ENCODE assay signal across 8 cellular contexts in genomic region chr12:62934799-62935674, GRCh38. TPM values are rescaled to one million over a fixed set of nuclear protein-coding genes. Genes with fewer than 3 reads are reported as not detected.
DNase-seq lines count a peak whose midpoint lies in the region; ATAC-seq and TF ChIP-seq lines count a peak whose summit lies in the region.

TSS of gene PPM1H (minus strand) at chr12:62935150. CDS start at chr12:62934736, 414 bp downstream.

- peak; percentile 70 for ATAC-seq in HG02840 (IDR thresholded peaks at IDR 0.05; ENCODE audit: low FRiP score, unreplicated experiment)
- peak; percentile 93 for ATAC-seq in left lobe of liver

- peak within 1 kb of the TSS; percentile 77 for H3K4me3 Mint-ChIP-seq in T-helper 1 cell treated with Interleukin-12 subunit alpha and Interleukin-12 subunit beta and Interleukin-4 antibody, amounts not matched to agents 30 μg/mL and 1 μg/mL, for 36 hours

- H3K4me1 ChIP-seq in ACC112 (ENCODE audit: control insufficient read depth, insufficient read depth, low read length, unreplicated experiment) = no peaks in the 10 kb centered on the region

- TF ChIP-seq CTCF in GM13977 (IDR thresholded peaks at IDR 0.05; ENCODE audit: extremely low read depth, insufficient read depth, missing control alignments) = peak; percentile 27

- no peaks in the 10 kb centered on the region for H3K27me3 ChIP-seq in ACC112 (ENCODE audit: insufficient read depth, low read length)

- in situ Hi-C loops in GM13977 (cut with MboI; ENCODE audit: low pct_unique_long_range_greater_than_20kb, low sequenced_read_pairs, unreplicated experiment) = no loop called here

- H3K27ac ChIP-seq in ACC112 (ENCODE audit: low read depth, low read length) = no peak within 1 kb of the TSS

- peak within 1 kb of the TSS; percentile 57 for H2AFZ ChIP-seq in ACC112 (ENCODE audit: low read length, unreplicated experiment)

- no peaks in the 10 kb centered on the region for H3K36me3 ChIP-seq in ACC112 (ENCODE audit: insufficient read depth, low read length)

- no peak within 1 kb of the TSS for H3K27ac Mint-ChIP-seq in T-helper 1 cell treated with Interleukin-12 subunit alpha and Interleukin-12 subunit beta and Interleukin-4 antibody, amounts not matched to agents 30 μg/mL and 1 μg/mL, for 36 hours

- peaks cover 45% of the 10 kb centered on the region for H3K27me3 Mint-ChIP-seq in T-helper 1 cell treated with Interleukin-12 subunit alpha and Interleukin-12 subunit beta and Interleukin-4 antibody, amounts not matched to agents 30 μg/mL and 1 μg/mL, for 36 hours (ENCODE audit: low read depth)

- peaks cover 9% of the 10 kb centered on the region for H3K4me1 Mint-ChIP-seq in T-helper 1 cell treated with Interleukin-12 subunit alpha and Interleukin-12 subunit beta and Interleukin-4 antibody, amounts not matched to agents 30 μg/mL and 1 μg/mL, for 36 hours (ENCODE audit: low read depth)

- H3K9me3 Mint-ChIP-seq in T-helper 1 cell treated with Interleukin-12 subunit alpha and Interleukin-12 subunit beta and Interleukin-4 antibody, amounts not matched to agents 30 μg/mL and 1 μg/mL, for 36 hours = no peaks in the 10 kb centered on the region

- peak within 1 kb of the TSS; percentile 76 for H3K4me3 ChIP-seq in ACC112 (ENCODE audit: low read depth, low read length)

- peak; percentile 82 for DNase-seq in GM13977 (ENCODE audit: low spot score)
- peak; percentile 84 for DNase-seq in NCI-H1105 (lab: John Stamatoyannopoulos, UW)
- peak; percentile 63 for DNase-seq in dermis blood vessel endothelial cell
- DNase-seq in left lobe of liver (ENCODE audit: low spot score) = peak; percentile 95
- peak; percentile 5 to 6 for DNase-seq in stimulated activated CD4-positive, alpha-beta T cell treated with anti-CD3 and anti-CD28 coated beads, Interleukin-4, amount 100 ng/mL, for 48 hours (ENCODE audit: low read depth in 2 of 2)

- H3K79me2 ChIP-seq in ACC112 (ENCODE audit: control insufficient read depth, insufficient read depth, low read length, unreplicated experiment) = no peaks in the 10 kb centered on the region

- peaks cover 2% of the 10 kb centered on the region for H3K36me3 Mint-ChIP-seq in T-helper 1 cell treated with Interleukin-12 subunit alpha and Interleukin-12 subunit beta and Interleukin-4 antibody, amounts not matched to agents 30 μg/mL and 1 μg/mL, for 36 hours (ENCODE audit: low read depth)

RNA-seq across cellular contexts. Expression of gene PPM1H, which starts in this region (rescaled TPM):
- total RNA-seq in dermis blood vessel endothelial cell = 2.3 and 2.9 TPM in 2 replicates
- 8.0 TPM for total RNA-seq in left lobe of liver

Comparison
In these comparisons a context has a peak if more than half of its experiments do, and no peak if none do; other contexts are left out.
1. DNase-seq: peak in every context shown above with its lines; median percentile 95 in left lobe of liver; 84 in NCI-H1105; 82 in GM13977; 63 in dermis blood vessel endothelial cell; 6 in stimulated activated CD4-positive, alpha-beta T cell treated with anti-CD3 and anti-CD28 coated beads, Interleukin-4, amount 100 ng/mL, for 48 hours.